35 cellular contexts compared by ENCODE assay signal in the genomic region with DNA sequence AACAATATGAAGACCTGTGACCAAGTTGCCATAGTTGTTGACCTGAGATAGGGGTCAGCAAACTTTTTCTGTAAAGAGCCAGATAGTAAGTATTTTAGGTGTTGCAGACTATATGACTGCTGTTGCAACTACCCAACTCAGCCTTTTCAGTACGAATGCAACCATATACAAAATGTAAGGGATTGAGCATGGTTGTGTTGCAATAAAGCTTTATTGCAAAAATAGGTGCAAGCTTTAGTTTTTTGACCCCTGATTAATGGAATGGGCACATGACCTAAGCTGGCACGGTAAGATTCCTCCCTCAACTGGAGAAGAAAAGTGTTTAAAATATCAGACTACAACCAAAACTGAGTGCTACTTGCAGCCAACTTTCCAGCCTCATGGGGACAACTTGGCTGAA. TPM values are rescaled to one million over a fixed set of nuclear protein-coding genes. Genes with fewer than 3 reads are reported as not detected.
DNase-seq lines count a peak whose midpoint lies in the region; ATAC-seq, FAIRE-seq and TF ChIP-seq lines count a peak whose summit lies in the region.
"Had no signal": no experiment of that assay in that cellular context is flagged by ENCODE, and none has a peak within 500 bp of the region (broad histone marks: within the 10 kb centered on the region; RNA-seq: fewer than 3 reads in every experiment).

No MANE protein-coding gene starts in this region.

- H3K9ac ChIP-seq in HepG2 (ENCODE audit: insufficient read depth, low read depth, low read length) (no peak overlapping the region), IMR-90 (ENCODE audit: low read depth, low read length) (no peak overlapping the region), K562 (ENCODE audit: insufficient read depth in 1 of 2, low read depth in 2 of 2, low read length in 2 of 2) (no peak overlapping the region)
- H3K9ac ChIP-seq: BLaER1; BLaER1 treated with 17β-estradiol and CSF1 and Interleukin-3, amounts not matched to agents 10 nM and 100 nM had no signal

- FAIRE-seq in HepG2 (lab: Jason Lieb, UNC): no peak
- no peak for FAIRE-seq in K562 (lab: Jason Lieb, UNC)
- FAIRE-seq: A204.1, A549, D721Med had no signal

- H2BK5ac ChIP-seq in IMR-90 (ENCODE audit: low read depth, low read length, poor library complexity, severe bottlenecking): no peak overlapping the region

- no peak for TF ChIP-seq EP300 in HepG2 (IDR thresholded peaks at IDR 0.05; ENCODE audit: low read depth in 2 of 2, low read length in 2 of 2)
- no peak for TF ChIP-seq EP300 in HepG2 (CRISPR knock-in tag; IDR thresholded peaks at IDR 0.05; ENCODE audit: borderline replicate concordance)
- TF ChIP-seq EP300 in K562 (IDR thresholded peaks at IDR 0.05; ENCODE audit: low read length): no peak

- H3K27me3 Mint-ChIP-seq in activated T-cell treated with anti-CD3 and anti-CD28 coated beads, Interleukin-2, amount 50 U/mL, for 72 hours (ENCODE audit: low read depth): peaks cover 10% of the 10 kb centered on the region
- H3K27me3 Mint-ChIP-seq: B cell; CD4-positive, CD25-positive, alpha-beta regulatory T cell; CD8-positive, alpha-beta memory T cell had no signal

- no peak overlapping the region for H2AK5ac ChIP-seq in IMR-90 (ENCODE audit: low read depth, low read length)

- H3K79me2 ChIP-seq in HepG2 (ENCODE audit: insufficient read depth, low read length) (no peaks in the 10 kb centered on the region), K562 (ENCODE audit: control insufficient read depth, insufficient read depth, low read length) (no peaks in the 10 kb centered on the region)

- no peak overlapping the region for H3K4ac ChIP-seq in IMR-90 (ENCODE audit: low read depth, low read length)

- no peak overlapping the region for H3K4me3 Mint-ChIP-seq in activated T-cell treated with anti-CD3 and anti-CD28 coated beads, Interleukin-2, amount 50 U/mL, for 72 hours
- H3K4me3 Mint-ChIP-seq: B cell; CD14-positive monocyte; CD4-positive, alpha-beta memory T cell; CD4-positive, alpha-beta T cell; CD4-positive, CD25-positive, alpha-beta regulatory T cell; CD8-positive, alpha-beta memory T cell; CD8-positive, alpha-beta T cell had no signal

- H4K91ac ChIP-seq in IMR-90 (ENCODE audit: insufficient read depth, low read depth, low read length): no peak overlapping the region

- no peak overlapping the region for H4K5ac ChIP-seq in IMR-90 (ENCODE audit: low read depth, low read length)

- no peak overlapping the region for H3K56ac ChIP-seq in IMR-90 (ENCODE audit: extremely low read depth, insufficient read depth, low read length)

- H3K36me3 Mint-ChIP-seq in activated T-cell treated with anti-CD3 and anti-CD28 coated beads, Interleukin-2, amount 50 U/mL, for 72 hours (ENCODE audit: insufficient read depth in 2 of 2): no peaks in the 10 kb centered on the region
- H3K36me3 Mint-ChIP-seq: CD14-positive monocyte; CD4-positive, alpha-beta memory T cell; CD4-positive, CD25-positive, alpha-beta regulatory T cell; CD8-positive, alpha-beta T cell had no signal

- ATAC-seq in HepG2 (no peak), right lobe of liver (no peak), IMR-90 (ENCODE audit: low read depth) (no peak), K562 (no peak)
- no peak for ATAC-seq in activated T-cell treated with anti-CD3 and anti-CD28 coated beads, Interleukin-2, amount 50 U/mL, for 72 hours (replicated peaks in 1 of 2)
- ATAC-seq: A549; CD8-positive, alpha-beta T cell had no signal

- H3K79me1 ChIP-seq in IMR-90 (ENCODE audit: low read depth in 1 of 2, low read length in 2 of 2): no peaks in the 10 kb centered on the region

- no peak overlapping the region for H3K4me2 ChIP-seq in HepG2 (ENCODE audit: low read depth, low read length)
- H3K4me2 ChIP-seq in IMR-90 (ENCODE audit: low read depth, low read length): no peak overlapping the region
- H3K4me2 ChIP-seq in K562 (ENCODE audit: insufficient read depth, low read length): no peak overlapping the region
- H3K4me2 ChIP-seq: A549; BLaER1; BLaER1 treated with 17β-estradiol and CSF1 and Interleukin-3, amounts not matched to agents 10 nM and 100 nM had no signal

- CTCF ChIA-PET in HepG2 (lab: Yijun Ruan, JAX; ENCODE audit: low intra/inter-chr PET ratio, low total read pairs): no interaction called here
- CTCF ChIA-PET in IMR-90 (lab: Yijun Ruan, JAX): no interaction called here
- CTCF ChIA-PET in K562 (lab: Yijun Ruan, JAX; ENCODE audit: low intra/inter-chr PET ratio): no interaction called here

- H4K8ac ChIP-seq in IMR-90 (ENCODE audit: low read depth in 2 of 2, low read length in 2 of 2): no peak overlapping the region

- H3K27ac Mint-ChIP-seq in activated T-cell treated with anti-CD3 and anti-CD28 coated beads, Interleukin-2, amount 50 U/mL, for 72 hours: no peak overlapping the region
- H3K27ac Mint-ChIP-seq: B cell; CD14-positive monocyte; CD4-positive, alpha-beta memory T cell; CD4-positive, alpha-beta T cell; CD4-positive, CD25-positive, alpha-beta regulatory T cell; CD8-positive, alpha-beta memory T cell; CD8-positive, alpha-beta T cell had no signal

- intact Hi-C loops in HepG2 (cut with micrococcal nuclease; ENCODE audit: unreplicated experiment) (no loop called here), right lobe of liver (cut with DNase I) (no loop called here), IMR-90 (cut with micrococcal nuclease) (no loop called here), K562 (cut with micrococcal nuclease) (no loop called here)

- DNase-seq in HepG2 (ENCODE audit: low spot score): no peak
- no peak for DNase-seq in right lobe of liver
- DNase-seq in IMR-90: no peak
- no peak for DNase-seq in K562 (ENCODE audit: extremely low read depth in 1 of 4, low spot score in 3 of 4)
- no peak for DNase-seq in CD1c-positive myeloid dendritic cell (ENCODE audit: extremely low spot score)
- DNase-seq in activated T-cell treated with anti-CD3 and anti-CD28 coated beads, Interleukin-2, amount 50 U/mL, for 72 hours: no peak
- DNase-seq: 8988T; ACHN; AML-193; BE2C; C1 segment of cervical spinal cord; Caco-2; Calu3; CD4-positive, alpha-beta memory T cell; CD4-positive, alpha-beta T cell; CD4-positive, CD25-positive, alpha-beta regulatory T cell; CD8-positive, alpha-beta memory T cell; CD8-positive, alpha-beta T cell; COR-L47; DMS 273 treated with DMSO at 0.1 percent for 48 hours; DMS153; DMS53; DMS79; DMS79 treated with DMSO at 0.1 percent for 48 hours; DND-41; EL had no signal

- H3K4me1 Mint-ChIP-seq in activated T-cell treated with anti-CD3 and anti-CD28 coated beads, Interleukin-2, amount 50 U/mL, for 72 hours (ENCODE audit: low read depth): peaks cover 12% of the 10 kb centered on the region
- H3K4me1 Mint-ChIP-seq: B cell had no signal

- H2AFZ ChIP-seq in HepG2 (ENCODE audit: low read length): no peak overlapping the region
- no peak overlapping the region for H2AFZ ChIP-seq in IMR-90 (replicated peaks; ENCODE audit: low read length, poor library complexity)
- peak overlapping the region; percentile 10; the same call in 1 of the 2 replicates for H2AFZ ChIP-seq in K562 (ENCODE audit: low read depth, low read length)

- no peak overlapping the region for H2BK120ac ChIP-seq in IMR-90 (ENCODE audit: low read depth, low read length)

- H3K27me3 ChIP-seq in HepG2 (ENCODE audit: control insufficient read depth in 1 of 2, insufficient read depth in 2 of 2, low read length in 2 of 2) (no peaks in the 10 kb centered on the region), right lobe of liver (no peaks in the 10 kb centered on the region), IMR-90 (ENCODE audit: control insufficient read depth, insufficient read depth, low read length) (no peaks in the 10 kb centered on the region), K562 (ENCODE audit: control insufficient read depth in 2 of 2, insufficient read depth in 2 of 2, low read length in 2 of 2) (no peaks in the 10 kb centered on the region)
- H3K27me3 ChIP-seq: BE2C; BLaER1; BLaER1 treated with 17β-estradiol and CSF1 and Interleukin-3, amounts not matched to agents 10 nM and 100 nM had no signal

- no peak overlapping the region for H2AK9ac ChIP-seq in IMR-90 (replicated peaks; ENCODE audit: low read depth, low read length, poor library complexity)

- no peaks in the 10 kb centered on the region for H3K36me3 ChIP-seq in HepG2 (replicated peaks in 1 of 2; ENCODE audit: control insufficient read depth in 1 of 2, insufficient read depth in 2 of 2, low read length in 2 of 2)
- no peaks in the 10 kb centered on the region for H3K36me3 ChIP-seq in right lobe of liver
- no peaks in the 10 kb centered on the region for H3K36me3 ChIP-seq in IMR-90 (ENCODE audit: control insufficient read depth, insufficient read depth, low read length)
- H3K36me3 ChIP-seq in K562 (ENCODE audit: control insufficient read depth, insufficient read depth, low read length): no peaks in the 10 kb centered on the region
- H3K36me3 ChIP-seq: BE2C; BLaER1; BLaER1 treated with 17β-estradiol and CSF1 and Interleukin-3, amounts not matched to agents 10 nM and 100 nM had no signal

- no peak overlapping the region for H2BK15ac ChIP-seq in IMR-90 (ENCODE audit: low read depth, low read length)

- TF ChIP-seq RAD21 in HepG2 (CRISPR knock-in tag; IDR thresholded peaks at IDR 0.05) (no peak), IMR-90 (IDR thresholded peaks at IDR 0.05; ENCODE audit: low read length) (no peak), K562 (CRISPR knock-in tag; conservative IDR thresholded peaks at IDR 0.05 in 1 of 2, IDR thresholded peaks at IDR 0.05 in 1 of 2) (no peak)

- H4K20me1 ChIP-seq in HepG2 (ENCODE audit: insufficient read depth, low read length) (no peaks in the 10 kb centered on the region), IMR-90 (ENCODE audit: insufficient read depth, low read length) (no peaks in the 10 kb centered on the region), K562 (replicated peaks; ENCODE audit: control insufficient read depth, insufficient read depth, low read length) (no peaks in the 10 kb centered on the region)
- H4K20me1 ChIP-seq: BLaER1; BLaER1 treated with 17β-estradiol and CSF1 and Interleukin-3, amounts not matched to agents 10 nM and 100 nM had no signal

- H3K23ac ChIP-seq in IMR-90 (ENCODE audit: low read depth, low read length): no peak overlapping the region

- no peak overlapping the region for H2BK20ac ChIP-seq in IMR-90 (ENCODE audit: low read depth, low read length)

- TF ChIP-seq POLR2A in HepG2 (IDR thresholded peaks at IDR 0.05; ENCODE audit: insufficient read depth in 1 of 2, low read depth in 2 of 2, low read length in 2 of 2) (no peak), right lobe of liver (IDR thresholded peaks at IDR 0.05) (no peak), IMR-90 (IDR thresholded peaks at IDR 0.05; ENCODE audit: low read depth, low read length) (no peak), K562 (conservative IDR thresholded peaks at IDR 0.05) (no peak)

- no peaks in the 10 kb centered on the region for H3K9me1 ChIP-seq in IMR-90 (ENCODE audit: insufficient read depth, low read length)
- no peaks in the 10 kb centered on the region for H3K9me1 ChIP-seq in K562 (ENCODE audit: control insufficient read depth, insufficient read depth, low read length)

- H3K27ac ChIP-seq in HepG2 (ENCODE audit: extremely low read length, insufficient read depth, low read length): no peak overlapping the region
- H3K27ac ChIP-seq in right lobe of liver: no peak overlapping the region
- no peak overlapping the region for H3K27ac ChIP-seq in IMR-90 (ENCODE audit: insufficient read depth, low read length)
- no peak overlapping the region for H3K27ac ChIP-seq in K562 (ENCODE audit: extremely low read depth, low read depth, low read length)
- H3K27ac ChIP-seq: 22Rv1; A549; BLaER1; BLaER1 treated with 17β-estradiol and CSF1 and Interleukin-3, amounts not matched to agents 10 nM and 100 nM; C4-2B had no signal

- TF ChIP-seq CTCF in HepG2 (CRISPR knock-in tag; IDR thresholded peaks at IDR 0.05): no peak
- no peak for TF ChIP-seq CTCF in right lobe of liver (IDR thresholded peaks at IDR 0.05)
- TF ChIP-seq CTCF in IMR-90 (conservative IDR thresholded peaks at IDR 0.05; ENCODE audit: low read depth, low read length): no peak
- TF ChIP-seq CTCF in K562 (IDR thresholded peaks at IDR 0.05 in 2 of 3, conservative IDR thresholded peaks at IDR 0.05 in 1 of 3; ENCODE audit: insufficient read depth in 2 of 3, low read depth in 1 of 3, low read length in 3 of 3): no peak

- H3K14ac ChIP-seq in IMR-90 (replicated peaks; ENCODE audit: low read depth, low read length): no peak overlapping the region

- H3K4me1 ChIP-seq in HepG2 (ENCODE audit: insufficient read depth, low read length) (peaks cover 8% of the 10 kb centered on the region), right lobe of liver (peaks cover 0 to 10% (median 0%) of the 10 kb centered on the region in 4 donors), IMR-90 (ENCODE audit: control insufficient read depth, insufficient read depth, low read length) (peaks cover 3% of the 10 kb centered on the region; the same call in 1 of the 2 replicates), K562 (replicated peaks in 1 of 2; ENCODE audit: control insufficient read depth in 2 of 2, insufficient read depth in 2 of 2, low read length in 2 of 2) (peaks cover 4 to 8% of the 10 kb centered on the region in 2 experiments; a peak in 3 of 5 replicates)

- dilution Hi-C loops in IMR-90 (cut with HindIII; ENCODE audit: low sequenced_read_pairs, unreplicated experiment): no loop called here

- no peak overlapping the region for H3K4me3 ChIP-seq in HepG2 (replicated peaks in 1 of 3; ENCODE audit: insufficient read depth in 1 of 3, low read depth in 2 of 3, low read length in 3 of 3)
- H3K4me3 ChIP-seq in right lobe of liver: no peak overlapping the region
- no peak overlapping the region for H3K4me3 ChIP-seq in IMR-90 (ENCODE audit: insufficient read depth, low read depth, low read length)
- H3K4me3 ChIP-seq in K562: no peak overlapping the region
- H3K4me3 ChIP-seq: A549; BLaER1; BLaER1 treated with 17β-estradiol and CSF1 and Interleukin-3, amounts not matched to agents 10 nM and 100 nM had no signal

- BruUV-seq in HepG2 (replicated peaks; lab: Mats Ljungman, UMichigan): no TSS peak
- no TSS peak for BruUV-seq in IMR-90 (replicated peaks; lab: Mats Ljungman, UMichigan)
- no TSS peak for BruUV-seq in K562 (replicated peaks; lab: Mats Ljungman, UMichigan)

- 28% methylated on average over 2 of the region's 2 CpGs for WGBS in HepG2 (ENCODE audit: low lambda C conversion rate)
- 66% methylated on average over 2 of the region's 2 CpGs for WGBS in right lobe of liver (ENCODE audit: insufficient coverage, low coverage, low lambda C conversion rate, missing lambda C conversion rate)
- WGBS in IMR-90 (ENCODE audit: extremely low coverage in 2 of 2, insufficient read length in 1 of 2), 2 experiments: no CpG with 5 or more reads among the region's 2 CpGs
- WGBS in K562 (ENCODE audit: insufficient coverage, low coverage, missing lambda C conversion rate): 14% methylated on average over 2 of the region's 2 CpGs

- H3K9me3 Mint-ChIP-seq in activated T-cell treated with anti-CD3 and anti-CD28 coated beads, Interleukin-2, amount 50 U/mL, for 72 hours: peaks cover 0 to 2% of the 10 kb centered on the region in 2 donors
- H3K9me3 Mint-ChIP-seq: CD14-positive monocyte; CD4-positive, alpha-beta memory T cell; CD4-positive, alpha-beta T cell; CD8-positive, alpha-beta memory T cell; CD8-positive, alpha-beta T cell had no signal

- no peak overlapping the region for H3K18ac ChIP-seq in IMR-90 (ENCODE audit: low read depth, low read length)

- peaks cover 9% of the 10 kb centered on the region; the same call in 1 of the 2 replicates for H3K9me3 ChIP-seq in HepG2 (ENCODE audit: low read length)
- no peaks in the 10 kb centered on the region for H3K9me3 ChIP-seq in right lobe of liver
- H3K9me3 ChIP-seq in IMR-90 (ENCODE audit: control insufficient read depth, insufficient read depth, low read length): peaks cover 2% of the 10 kb centered on the region; the same call in 1 of the 2 replicates
- no peaks in the 10 kb centered on the region for H3K9me3 ChIP-seq in K562 (replicated peaks; ENCODE audit: control insufficient read depth, insufficient read depth, low read depth, low read length)

- POLR2A ChIA-PET in HepG2 (lab: Yijun Ruan, JAX): no interaction called here
- POLR2A ChIA-PET in IMR-90 (lab: Charles Lee; ENCODE audit: unreplicated experiment): no interaction called here
- POLR2A ChIA-PET in K562 (lab: Yijun Ruan, JAX): interaction anchor here (1.6 kb wide), 1 partner anchor 18 kb away, joined by 6 read pairs; a partner anchor contains a TSS

- in situ Hi-C loops in HepG2 (cut with HindIII; ENCODE audit: extremely low pct_ligation_motif_present, low pct_unique_long_range_greater_than_20kb) (no loop called here), IMR-90 (cut with MboI; ENCODE audit: low sequenced_read_pairs) (no loop called here), K562 (cut with MboI) (no loop called here)

RNA-seq across cellular contexts. Expression of a gene that starts 17.3 kb away (rescaled TPM):
- total RNA-seq in HepG2 (2016; rRNA removed; fragmentation: Illumina TruSeq; extraction: Trizol) (9.2 and 9.9 TPM in 2 replicates), right lobe of liver (1 to 10 TPM; 4.7 to 8.7 (median 6.8) TPM), IMR-90 (2012; rRNA removed) (3.9 and 4.5 TPM in 2 replicates), K562 (2014; rRNA removed) (5.3 and 8.1 TPM in 2 replicates), K562 (2014; rRNA removed; fragmentation: Illumina TruSeq; extraction: Trizol) (2.5 and 2.8 TPM in 2 replicates), K562 (2015; rRNA removed; fragmentation: Illumina TruSeq; extraction: Trizol) (2.8 and 3.2 TPM in 2 replicates), K562 (2021) (3.5 and 4.4 TPM in 2 replicates)
- total RNA-seq in HepG2 (2016; cell fraction: cytosol; rRNA removed; fragmentation: Illumina TruSeq; extraction: Trizol; ENCODE audit: low read depth): 8.8 and 15.2 TPM in 2 replicates
- total RNA-seq in HepG2 (2016; cell fraction: insoluble cytoplasmic fraction; rRNA removed; fragmentation: Illumina TruSeq; extraction: Trizol): 10.6 and 10.7 TPM in 2 replicates
- total RNA-seq in HepG2 (2016; cell fraction: membrane; rRNA removed; fragmentation: Illumina TruSeq; extraction: Trizol): 9.2 and 10.4 TPM in 2 replicates
- total RNA-seq in HepG2 (2016; cell fraction: nucleus; rRNA removed; fragmentation: Illumina TruSeq; extraction: Trizol): 14.1 and 16.8 TPM in 2 replicates
- polyA plus RNA-seq in HepG2 (2011; rRNA removed) (4.6 and 6.7 TPM in 2 replicates), IMR-90 (2012; rRNA removed) (2.1 and 2.4 TPM in 2 replicates), K562 (2011; rRNA removed) (2.0 and 2.5 TPM in 2 replicates), K562 (2014; fragmentation: Illumina TruSeq; extraction: Trizol) (1.5 and 2.1 TPM in 2 replicates), K562 (2014; fragmentation: Nextera tagmentation; extraction: Ambion mirVana) (1 to 10 TPM in 1 of 2 experiments, under 1 TPM in 1; 0.35 to 2.5 TPM), K562 (2014; rRNA removed) (1.8 and 3.4 TPM in 2 replicates)
- polyA plus RNA-seq in HepG2 (2011; cell fraction: cytosol; rRNA removed): 4.8 and 5.6 TPM in 2 replicates
- 11.4 and 11.7 TPM in 2 replicates for polyA plus RNA-seq in HepG2 (2011; cell fraction: nucleus; rRNA removed)
- polyA plus RNA-seq in HepG2 (2012): 5.2 TPM in 2 replicates
- polyA plus RNA-seq in HepG2 (2016; cell fraction: cytosol; fragmentation: Illumina TruSeq; extraction: Trizol; ENCODE audit: low read depth): 3.9 and 4.2 TPM in 2 replicates
- polyA plus RNA-seq in HepG2 (2016; cell fraction: insoluble cytoplasmic fraction; fragmentation: Illumina TruSeq; extraction: Trizol; ENCODE audit: low read depth): 7.7 and 8.5 TPM in 2 replicates
- polyA plus RNA-seq in HepG2 (2016; cell fraction: membrane; fragmentation: Illumina TruSeq; extraction: Trizol; ENCODE audit: low read depth): 7.6 and 8.0 TPM in 2 replicates
- polyA plus RNA-seq in HepG2 (2016; cell fraction: nucleus; fragmentation: Illumina TruSeq; extraction: Trizol; ENCODE audit: insufficient read depth, low read depth): 9.1 and 12.4 TPM in 2 replicates
- polyA minus RNA-seq in HepG2 (2011; rRNA and poly(A)+ RNA removed; ENCODE audit: low replicate concordance): 4.9 and 11.6 TPM in 2 replicates
- polyA minus RNA-seq in HepG2 (2011; cell fraction: cytosol; rRNA and poly(A)+ RNA removed): 6.4 and 6.9 TPM in 2 replicates
- 33.6 and 34.5 TPM in 2 replicates for polyA minus RNA-seq in HepG2 (2011; cell fraction: nucleus; rRNA and poly(A)+ RNA removed)
- polyA plus RNA-seq in IMR-90 (2012; cell fraction: cytosol; rRNA removed): 0.89 and 1.8 TPM in 2 replicates
- polyA plus RNA-seq in IMR-90 (2012; cell fraction: nucleus; rRNA removed; ENCODE audit: low replicate concordance): 2.6 and 3.3 TPM in 2 replicates
- 4.2 and 4.5 TPM in 2 replicates for total RNA-seq in K562 (2011; cell fraction: chromatin; rRNA removed; ENCODE audit: low replicate concordance)
- 4.0 and 4.2 TPM in 2 replicates for total RNA-seq in K562 (2011; cell fraction: nucleolus; rRNA removed)
- 5.5 and 9.2 TPM in 2 replicates for total RNA-seq in K562 (2011; cell fraction: nucleoplasm; rRNA removed)
- polyA plus RNA-seq in K562 (2011; cell fraction: cytosol; rRNA removed): 1.8 and 2.2 TPM in 2 replicates
- polyA plus RNA-seq in K562 (2011; cell fraction: nucleus; rRNA removed): 3.0 and 4.4 TPM in 2 replicates
- 1.9 TPM in 2 replicates for polyA plus RNA-seq in K562 (2012)
- 3.1 and 4.3 TPM in 2 replicates for polyA minus RNA-seq in K562 (2011; rRNA and poly(A)+ RNA removed)
- 2.4 and 2.5 TPM in 2 replicates for polyA minus RNA-seq in K562 (2011; cell fraction: cytosol; rRNA and poly(A)+ RNA removed)
- 8.9 and 11.4 TPM in 2 replicates for polyA minus RNA-seq in K562 (2011; cell fraction: nucleus; rRNA and poly(A)+ RNA removed)
- 10 to 100 TPM; 11.6 to 13.6 TPM for total RNA-seq in activated T-cell treated with anti-CD3 and anti-CD28 coated beads, Interleukin-2, amount 50 U/mL, for 72 hours
